1 cellular context compared by ENCODE assay signal in genomic region chr9:123360161-123361085, GRCh38.
TF ChIP-seq lines count a peak whose summit lies in the region.

No MANE protein-coding gene starts in this region.

TF ChIP-seq in HepG2, 621 proteins besides CTCF, POLR2A, EP300 and RAD21 (continued from another document and continues in another):
- TF ChIP-seq, protein P1, sequence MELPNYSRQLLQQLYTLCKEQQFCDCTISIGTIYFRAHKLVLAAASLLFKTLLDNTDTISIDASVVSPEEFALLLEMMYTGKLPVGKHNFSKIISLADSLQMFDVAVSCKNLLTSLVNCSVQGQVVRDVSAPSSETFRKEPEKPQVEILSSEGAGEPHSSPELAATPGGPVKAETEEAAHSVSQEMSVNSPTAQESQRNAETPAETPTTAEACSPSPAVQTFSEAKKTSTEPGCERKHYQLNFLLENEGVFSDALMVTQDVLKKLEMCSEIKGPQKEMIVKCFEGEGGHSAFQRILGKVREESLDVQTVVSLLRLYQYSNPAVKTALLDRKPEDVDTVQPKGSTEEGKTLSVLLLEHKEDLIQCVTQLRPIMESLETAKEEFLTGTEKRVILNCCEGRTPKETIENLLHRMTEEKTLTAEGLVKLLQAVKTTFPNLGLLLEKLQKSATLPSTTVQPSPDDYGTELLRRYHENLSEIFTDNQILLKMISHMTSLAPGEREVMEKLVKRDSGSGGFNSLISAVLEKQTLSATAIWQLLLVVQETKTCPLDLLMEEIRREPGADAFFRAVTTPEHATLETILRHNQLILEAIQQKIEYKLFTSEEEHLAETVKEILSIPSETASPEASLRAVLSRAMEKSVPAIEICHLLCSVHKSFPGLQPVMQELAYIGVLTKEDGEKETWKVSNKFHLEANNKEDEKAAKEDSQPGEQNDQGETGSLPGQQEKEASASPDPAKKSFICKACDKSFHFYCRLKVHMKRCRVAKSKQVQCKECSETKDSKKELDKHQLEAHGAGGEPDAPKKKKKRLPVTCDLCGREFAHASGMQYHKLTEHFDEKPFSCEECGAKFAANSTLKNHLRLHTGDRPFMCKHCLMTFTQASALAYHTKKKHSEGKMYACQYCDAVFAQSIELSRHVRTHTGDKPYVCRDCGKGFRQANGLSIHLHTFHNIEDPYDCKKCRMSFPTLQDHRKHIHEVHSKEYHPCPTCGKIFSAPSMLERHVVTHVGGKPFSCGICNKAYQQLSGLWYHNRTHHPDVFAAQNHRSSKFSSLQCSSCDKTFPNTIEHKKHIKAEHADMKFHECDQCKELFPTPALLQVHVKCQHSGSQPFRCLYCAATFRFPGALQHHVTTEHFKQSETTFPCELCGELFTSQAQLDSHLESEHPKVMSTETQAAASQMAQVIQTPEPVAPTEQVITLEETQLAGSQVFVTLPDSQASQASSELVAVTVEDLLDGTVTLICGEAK (IDR thresholded peaks at IDR 0.05), result no peak
- TF ChIP-seq, protein P1 (CRISPR knock-in tag; IDR thresholded peaks at IDR 0.05), result peak; percentile 35; the same call in 1 of the 2 replicates
- TF ChIP-seq ZNF24 (IDR thresholded peaks at IDR 0.05) (no peak), RBM22 (optimal IDR thresholded peaks at IDR 0.05; ENCODE audit: low read length) (no peak), KLF6 (CRISPR knock-in tag; IDR thresholded peaks at IDR 0.05) (no peak), IRF2 (CRISPR knock-in tag; IDR thresholded peaks at IDR 0.05) (peak; percentile 33; the same call in 1 of the 2 replicates), HCFC1 (IDR thresholded peaks at IDR 0.05; ENCODE audit: low read depth, low read length) (no peak), ZNF792 (CRISPR knock-in tag; IDR thresholded peaks at IDR 0.05) (0 out of 2 replicates have a peak, but pooled peaks have one; percentile 17), THAP11 (CRISPR knock-in tag; IDR thresholded peaks at IDR 0.05) (no peak; the same call in 1 of the 2 replicates), ARID2 (CRISPR knock-in tag; IDR thresholded peaks at IDR 0.05; ENCODE audit: borderline replicate concordance) (no peak), SRSF1 (optimal IDR thresholded peaks at IDR 0.05; ENCODE audit: low read depth, low read length) (no peak), FOSL2 (CRISPR knock-in tag; IDR thresholded peaks at IDR 0.05) (0 out of 2 replicates have a peak, but pooled peaks have one; percentile 11), IRX3 (CRISPR knock-in tag; IDR thresholded peaks at IDR 0.05; ENCODE audit: borderline replicate concordance, low read depth) (no peak), ZNF354B (CRISPR knock-in tag; IDR thresholded peaks at IDR 0.05) (no peak), BHLHE40 (IDR thresholded peaks at IDR 0.05; ENCODE audit: low read length) (no peak), KAT8 (CRISPR knock-in tag; IDR thresholded peaks at IDR 0.05) (no peak; the same call in 1 of the 2 replicates), SRF (IDR thresholded peaks at IDR 0.05; ENCODE audit: low read depth, low read length) (no peak), NFIC (IDR thresholded peaks at IDR 0.05; ENCODE audit: low read length) (no peak), MAFK (conservative IDR thresholded peaks at IDR 0.05 in 1 of 2, IDR thresholded peaks at IDR 0.05 in 1 of 2; ENCODE audit: low read length in 2 of 2) (no peak), ZNF589 (CRISPR knock-in tag; conservative IDR thresholded peaks at IDR 0.05) (no peak), DNMT1 (CRISPR knock-in tag; IDR thresholded peaks at IDR 0.05) (no peak), RFX5 (IDR thresholded peaks at IDR 0.05; ENCODE audit: low read depth, low read length) (no peak), ZNF558 (CRISPR knock-in tag; IDR thresholded peaks at IDR 0.05; ENCODE audit: borderline replicate concordance) (no peak), GATAD2A (CRISPR knock-in tag; IDR thresholded peaks at IDR 0.05) (peak; percentile 59), ZNF7 (CRISPR knock-in tag; IDR thresholded peaks at IDR 0.05) (no peak), NFKB2 (CRISPR knock-in tag; IDR thresholded peaks at IDR 0.05; ENCODE audit: borderline replicate concordance) (no peak), ZNF691 (CRISPR knock-in tag; IDR thresholded peaks at IDR 0.05; ENCODE audit: borderline replicate concordance, low read depth) (no peak), ZNF615 (CRISPR knock-in tag; IDR thresholded peaks at IDR 0.05; ENCODE audit: borderline replicate concordance) (no peak), ZNF263 (CRISPR knock-in tag; IDR thresholded peaks at IDR 0.05) (no peak), ZNF12 (CRISPR knock-in tag; IDR thresholded peaks at IDR 0.05) (no peak), ZMYM3 (CRISPR knock-in tag; IDR thresholded peaks at IDR 0.05) (peak; percentile 96), HMG20A (CRISPR knock-in tag; IDR thresholded peaks at IDR 0.05; ENCODE audit: borderline replicate concordance) (no peak), CHD2 (IDR thresholded peaks at IDR 0.05; ENCODE audit: low read depth, low read length) (no peak), ZNF235 (CRISPR knock-in tag; IDR thresholded peaks at IDR 0.05; ENCODE audit: borderline replicate concordance) (no peak), RORA (CRISPR knock-in tag; IDR thresholded peaks at IDR 0.05) (no peak), ZNF121 (CRISPR knock-in tag; IDR thresholded peaks at IDR 0.05) (peak; percentile 88), AKAP8 (CRISPR knock-in tag; IDR thresholded peaks at IDR 0.05) (no peak), SP2 (CRISPR knock-in tag; IDR thresholded peaks at IDR 0.05) (no peak), PHF8 (CRISPR knock-in tag; IDR thresholded peaks at IDR 0.05) (peak; percentile 49; the same call in 1 of the 2 replicates), SCMH1 (CRISPR knock-in tag; IDR thresholded peaks at IDR 0.05; ENCODE audit: borderline replicate concordance) (no peak), ZBTB7B (CRISPR knock-in tag; IDR thresholded peaks at IDR 0.05) (peak; percentile 54; the same call in 1 of the 2 replicates), SMYD3 (CRISPR knock-in tag; IDR thresholded peaks at IDR 0.05) (no peak), NRL (CRISPR knock-in tag; IDR thresholded peaks at IDR 0.05; ENCODE audit: borderline replicate concordance) (no peak), ZSCAN25 (CRISPR knock-in tag; IDR thresholded peaks at IDR 0.05) (peak; percentile 99), FOXA3 (CRISPR knock-in tag; IDR thresholded peaks at IDR 0.05) (peak; percentile 70), HHEX (CRISPR knock-in tag; IDR thresholded peaks at IDR 0.05) (no peak), MIER2 (CRISPR knock-in tag; IDR thresholded peaks at IDR 0.05) (no peak), U2AF1 (optimal IDR thresholded peaks at IDR 0.05; ENCODE audit: low read depth, low read length) (no peak), SALL1 (CRISPR knock-in tag; IDR thresholded peaks at IDR 0.05) (peak; percentile 64), ZNF326 (CRISPR knock-in tag; IDR thresholded peaks at IDR 0.05; ENCODE audit: borderline replicate concordance) (no peak), ZNF441 (CRISPR knock-in tag; IDR thresholded peaks at IDR 0.05; ENCODE audit: borderline replicate concordance) (0 out of 2 replicates have a peak, but pooled peaks have one; percentile 27), SNRNP70 (IDR thresholded peaks at IDR 0.05; ENCODE audit: low read depth, low read length) (no peak)
- TF ChIP-seq, protein P2, sequence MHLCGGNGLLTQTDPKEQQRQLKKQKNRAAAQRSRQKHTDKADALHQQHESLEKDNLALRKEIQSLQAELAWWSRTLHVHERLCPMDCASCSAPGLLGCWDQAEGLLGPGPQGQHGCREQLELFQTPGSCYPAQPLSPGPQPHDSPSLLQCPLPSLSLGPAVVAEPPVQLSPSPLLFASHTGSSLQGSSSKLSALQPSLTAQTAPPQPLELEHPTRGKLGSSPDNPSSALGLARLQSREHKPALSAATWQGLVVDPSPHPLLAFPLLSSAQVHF (CRISPR knock-in tag; IDR thresholded peaks at IDR 0.05), result no peak
- TF ChIP-seq, protein P3, sequence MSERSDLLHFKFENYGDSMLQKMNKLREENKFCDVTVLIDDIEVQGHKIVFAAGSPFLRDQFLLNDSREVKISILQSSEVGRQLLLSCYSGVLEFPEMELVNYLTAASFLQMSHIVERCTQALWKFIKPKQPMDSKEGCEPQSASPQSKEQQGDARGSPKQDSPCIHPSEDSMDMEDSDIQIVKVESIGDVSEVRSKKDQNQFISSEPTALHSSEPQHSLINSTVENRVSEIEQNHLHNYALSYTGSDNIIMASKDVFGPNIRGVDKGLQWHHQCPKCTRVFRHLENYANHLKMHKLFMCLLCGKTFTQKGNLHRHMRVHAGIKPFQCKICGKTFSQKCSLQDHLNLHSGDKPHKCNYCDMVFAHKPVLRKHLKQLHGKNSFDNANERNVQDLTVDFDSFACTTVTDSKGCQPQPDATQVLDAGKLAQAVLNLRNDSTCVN (CRISPR knock-in tag; IDR thresholded peaks at IDR 0.05; ENCODE audit: borderline replicate concordance), result no peak
- TF ChIP-seq, protein P4, sequence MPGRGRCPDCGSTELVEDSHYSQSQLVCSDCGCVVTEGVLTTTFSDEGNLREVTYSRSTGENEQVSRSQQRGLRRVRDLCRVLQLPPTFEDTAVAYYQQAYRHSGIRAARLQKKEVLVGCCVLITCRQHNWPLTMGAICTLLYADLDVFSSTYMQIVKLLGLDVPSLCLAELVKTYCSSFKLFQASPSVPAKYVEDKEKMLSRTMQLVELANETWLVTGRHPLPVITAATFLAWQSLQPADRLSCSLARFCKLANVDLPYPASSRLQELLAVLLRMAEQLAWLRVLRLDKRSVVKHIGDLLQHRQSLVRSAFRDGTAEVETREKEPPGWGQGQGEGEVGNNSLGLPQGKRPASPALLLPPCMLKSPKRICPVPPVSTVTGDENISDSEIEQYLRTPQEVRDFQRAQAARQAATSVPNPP (CRISPR knock-in tag; IDR thresholded peaks at IDR 0.05), result no peak
- TF ChIP-seq, protein P5, sequence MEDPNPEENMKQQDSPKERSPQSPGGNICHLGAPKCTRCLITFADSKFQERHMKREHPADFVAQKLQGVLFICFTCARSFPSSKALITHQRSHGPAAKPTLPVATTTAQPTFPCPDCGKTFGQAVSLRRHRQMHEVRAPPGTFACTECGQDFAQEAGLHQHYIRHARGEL (CRISPR knock-in tag; IDR thresholded peaks at IDR 0.05), result no peak
- TF ChIP-seq, protein P6, sequence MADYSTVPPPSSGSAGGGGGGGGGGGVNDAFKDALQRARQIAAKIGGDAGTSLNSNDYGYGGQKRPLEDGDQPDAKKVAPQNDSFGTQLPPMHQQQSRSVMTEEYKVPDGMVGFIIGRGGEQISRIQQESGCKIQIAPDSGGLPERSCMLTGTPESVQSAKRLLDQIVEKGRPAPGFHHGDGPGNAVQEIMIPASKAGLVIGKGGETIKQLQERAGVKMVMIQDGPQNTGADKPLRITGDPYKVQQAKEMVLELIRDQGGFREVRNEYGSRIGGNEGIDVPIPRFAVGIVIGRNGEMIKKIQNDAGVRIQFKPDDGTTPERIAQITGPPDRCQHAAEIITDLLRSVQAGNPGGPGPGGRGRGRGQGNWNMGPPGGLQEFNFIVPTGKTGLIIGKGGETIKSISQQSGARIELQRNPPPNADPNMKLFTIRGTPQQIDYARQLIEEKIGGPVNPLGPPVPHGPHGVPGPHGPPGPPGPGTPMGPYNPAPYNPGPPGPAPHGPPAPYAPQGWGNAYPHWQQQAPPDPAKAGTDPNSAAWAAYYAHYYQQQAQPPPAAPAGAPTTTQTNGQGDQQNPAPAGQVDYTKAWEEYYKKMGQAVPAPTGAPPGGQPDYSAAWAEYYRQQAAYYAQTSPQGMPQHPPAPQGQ (CRISPR knock-in tag; IDR thresholded peaks at IDR 0.05; ENCODE audit: borderline replicate concordance), result no peak
- TF ChIP-seq, protein P7, sequence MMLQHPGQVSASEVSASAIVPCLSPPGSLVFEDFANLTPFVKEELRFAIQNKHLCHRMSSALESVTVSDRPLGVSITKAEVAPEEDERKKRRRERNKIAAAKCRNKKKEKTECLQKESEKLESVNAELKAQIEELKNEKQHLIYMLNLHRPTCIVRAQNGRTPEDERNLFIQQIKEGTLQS (CRISPR knock-in tag; IDR thresholded peaks at IDR 0.05), result no peak
